In genomic region chr1:11272544-11272841, GRCh38 we compare ENCODE assay signal across 8 cellular contexts. TPM values are rescaled to one million over a fixed set of nuclear protein-coding genes. Genes with fewer than 3 reads are reported as not detected.
DNase-seq lines count a peak whose midpoint lies in the region; ATAC-seq and TF ChIP-seq lines count a peak whose summit lies in the region.

No MANE protein-coding gene starts in this region.

- H3K27me3 Mint-ChIP-seq in activated B cell treated with CpG ODN at 0.5 μM for 24 hours = no peaks in the 10 kb centered on the region
- no peaks in the 10 kb centered on the region for H3K27me3 Mint-ChIP-seq in stimulated activated naive CD8-positive, alpha-beta T cell treated with anti-CD3 and anti-CD28 coated beads, Interleukin-15, amount 100 ng/mL, for 72 hours

- H3K36me3 Mint-ChIP-seq in activated B cell treated with CpG ODN at 0.5 μM for 24 hours (ENCODE audit: low read depth) = peaks cover 18% of the 10 kb centered on the region

- no peaks in the 10 kb centered on the region for H3K27me3 ChIP-seq in iPS-15b (ENCODE audit: control insufficient read depth, insufficient read depth, low read length)

- no peaks in the 10 kb centered on the region for H3K9me3 ChIP-seq in iPS-15b (ENCODE audit: control insufficient read depth, insufficient read depth, low read length)

- DNase-seq in SKM-1 treated with dmso at 0.1 percent for 144 hours (lab: John Stamatoyannopoulos, UW; ENCODE audit: unreplicated experiment) (peak; percentile 34), SKM-1 (lab: John Stamatoyannopoulos, UW; ENCODE audit: unreplicated experiment) (no peak), activated B cell treated with CpG ODN at 0.5 μM for 24 hours (no peak), NCI-H524 (lab: John Stamatoyannopoulos, UW) (no peak)
- DNase-seq in stimulated activated naive CD8-positive, alpha-beta T cell treated with anti-CD3 and anti-CD28 coated beads, Interleukin-15, amount 100 ng/mL, for 72 hours = no peak
- DNase-seq in stimulated activated CD4-positive, alpha-beta T cell treated with anti-CD3 and anti-CD28 coated beads, Interleukin-12 subunit alpha, Interleukin-12 subunit beta, amount 100 ng/mL, for 4 hours = no peak

- H3K36me3 ChIP-seq in iPS-15b (ENCODE audit: control insufficient read depth, insufficient read depth, low read length) = no peaks in the 10 kb centered on the region

- no peak for ATAC-seq in activated B cell treated with CpG ODN at 0.5 μM for 24 hours (ENCODE audit: low read depth)
- peak; percentile 19 for ATAC-seq in stimulated activated naive CD8-positive, alpha-beta T cell treated with anti-CD3 and anti-CD28 coated beads, Interleukin-15, amount 100 ng/mL, for 72 hours
- ATAC-seq in HG02763 (IDR thresholded peaks at IDR 0.05; ENCODE audit: unreplicated experiment) = no peak

- peak overlapping the region; percentile 55 for H3K4me3 Mint-ChIP-seq in activated B cell treated with CpG ODN at 0.5 μM for 24 hours
- peak overlapping the region; percentile 30 to 41 for H3K4me3 Mint-ChIP-seq in stimulated activated naive CD8-positive, alpha-beta T cell treated with anti-CD3 and anti-CD28 coated beads, Interleukin-15, amount 100 ng/mL, for 72 hours

- intact Hi-C loops in activated B cell treated with CpG ODN at 0.5 μM for 24 hours (cut with micrococcal nuclease) = loop anchor here (2.0 kb wide), 2 partner anchors 408 to 636 kb away; partner anchors contain the start of gene MAD2L2

- no peak overlapping the region for H3K9ac ChIP-seq in iPS-15b (ENCODE audit: low read depth, low read length)

- POLR2A ChIA-PET in activated B cell treated with CpG ODN at 0.5 μM for 24 hours (lab: Charles Lee) = interaction anchor here (0.6 to 3.5 kb wide), 5 partner anchors 10 to 636 kb away, joined by 6 to 79 read pairs (median 7); partner anchors contain the start of gene MTOR

- H3K4me1 Mint-ChIP-seq in activated B cell treated with CpG ODN at 0.5 μM for 24 hours = peaks cover 31% of the 10 kb centered on the region
- H3K4me1 Mint-ChIP-seq in stimulated activated naive CD8-positive, alpha-beta T cell treated with anti-CD3 and anti-CD28 coated beads, Interleukin-15, amount 100 ng/mL, for 72 hours = peaks cover 24% of the 10 kb centered on the region

- H3K4me1 ChIP-seq in iPS-15b (ENCODE audit: control insufficient read depth, insufficient read depth, low read length) = peaks cover 6% of the 10 kb centered on the region

- CTCF ChIA-PET in activated B cell treated with CpG ODN at 0.5 μM for 24 hours (lab: Charles Lee) = no interaction called here

- no peak for TF ChIP-seq CTCF in activated B cell treated with CpG ODN at 0.5 μM for 24 hours (IDR thresholded peaks at IDR 0.05)

- no peak overlapping the region for H3K27ac Mint-ChIP-seq in activated B cell treated with CpG ODN at 0.5 μM for 24 hours
- H3K27ac Mint-ChIP-seq in stimulated activated naive CD8-positive, alpha-beta T cell treated with anti-CD3 and anti-CD28 coated beads, Interleukin-15, amount 100 ng/mL, for 72 hours = no peak overlapping the region

- peak overlapping the region; percentile 35 for H3K4me3 ChIP-seq in iPS-15b (ENCODE audit: low read depth, low read length)

- no peaks in the 10 kb centered on the region for H3K9me3 Mint-ChIP-seq in activated B cell treated with CpG ODN at 0.5 μM for 24 hours
- no peaks in the 10 kb centered on the region for H3K9me3 Mint-ChIP-seq in stimulated activated naive CD8-positive, alpha-beta T cell treated with anti-CD3 and anti-CD28 coated beads, Interleukin-15, amount 100 ng/mL, for 72 hours

RNA-seq across cellular contexts. Expression of gene UBIAD1, which starts 0.5 kb away (rescaled TPM):
- 23.3 and 27.8 TPM in 2 replicates for total RNA-seq in activated B cell treated with CpG ODN at 0.5 μM for 24 hours

RNA-seq across cellular contexts. Expression of gene MTOR, which starts 10.1 kb away (rescaled TPM):
- 49.9 and 55.1 TPM in 2 replicates for total RNA-seq in activated B cell treated with CpG ODN at 0.5 μM for 24 hours
